In the genomic region with DNA sequence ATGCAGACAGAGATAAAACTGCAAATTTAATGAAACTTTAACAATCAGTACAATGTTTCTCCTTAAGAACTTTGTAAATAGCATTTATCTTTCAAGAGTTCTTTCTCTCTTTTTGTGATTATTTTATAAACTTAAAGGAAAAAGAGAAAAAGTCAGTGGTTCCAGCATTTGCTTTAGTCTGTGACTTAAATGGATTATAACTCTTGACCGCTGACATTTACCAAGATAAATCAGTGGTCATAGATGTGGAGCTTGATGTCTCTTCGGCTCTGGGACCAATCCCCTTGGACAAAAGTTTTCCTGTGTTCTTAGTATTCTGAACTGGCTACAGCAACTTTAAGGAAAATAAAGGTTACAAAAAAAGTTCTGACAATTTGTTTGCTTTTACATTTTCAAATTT, we compare ENCODE assay signal across 16 cellular contexts. TPM values are rescaled to one million over a fixed set of nuclear protein-coding genes. Genes with fewer than 3 reads are reported as not detected.
DNase-seq lines count a peak whose midpoint lies in the region; ATAC-seq, FAIRE-seq and TF ChIP-seq lines count a peak whose summit lies in the region.
"Had no signal": no experiment of that assay in that cellular context is flagged by ENCODE, and none has a peak within 500 bp of the region (broad histone marks: within the 10 kb centered on the region; RNA-seq: fewer than 3 reads in every experiment).

No MANE protein-coding gene starts in this region.

- no peak for TF ChIP-seq POLR2A in H1 (IDR thresholded peaks at IDR 0.05; ENCODE audit: control extremely low read depth in 1 of 2, low read depth in 2 of 2, low read length in 2 of 2)

- peak overlapping the region; percentile 76; the same call in 1 of the 2 replicates for H3K18ac ChIP-seq in H1 (ENCODE audit: extremely low read depth, low read length)

- H3K79me2 ChIP-seq in GM23338 (replicated peaks; ENCODE audit: insufficient read depth) = no peaks in the 10 kb centered on the region
- H3K79me2 ChIP-seq in H1 (ENCODE audit: control insufficient read depth in 1 of 2, insufficient read depth in 2 of 2, low read length in 2 of 2) = peaks cover 0 to 6% of the 10 kb centered on the region in 2 experiments; a peak in 1 of 4 replicates

- no peak for DNase-seq in GM23338 (ENCODE audit: low spot score)
- DNase-seq in SK-N-DZ (ENCODE audit: low spot score) = peak; percentile 25
- DNase-seq in H1 (ENCODE audit: low read depth in 1 of 2, low spot score in 2 of 2) = no peak
- no peak for DNase-seq in occipital lobe (lab: John Stamatoyannopoulos, UW)
- no peak for DNase-seq in HUDEP-2 (lab: John Stamatoyannopoulos, UW; ENCODE audit: unreplicated experiment in 76 of 76)
- no peak for DNase-seq in NCI-H1092 treated with DMSO at 0.1 percent for 48 hours (lab: John Stamatoyannopoulos, UW)
- DNase-seq in NCI-H774 (lab: John Stamatoyannopoulos, UW) = no peak
- DNase-seq: BE2C; Caco-2; CD8-positive, alpha-beta memory T cell; H9; HFFc6 had no signal

- CTCF ChIA-PET in H1 (lab: Charles Lee; ENCODE audit: partially characterized antibody) = interaction anchor here (0.6 to 1.2 kb wide), 3 partner anchors 49 to 164 kb away, joined by 4 to 5 read pairs (median 4); no protein-coding TSS in a partner anchor

- H3K4me1 ChIP-seq in GM23338 (ENCODE audit: insufficient read depth) = peaks cover 39% of the 10 kb centered on the region
- peaks cover 7 to 23% (median 17%) of the 10 kb centered on the region in 4 experiments for H3K4me1 ChIP-seq in H1 (replicated peaks in 1 of 4; ENCODE audit: control insufficient read depth in 3 of 4, insufficient read depth in 4 of 4, low read length in 3 of 4)

- TF ChIP-seq EP300 in H1 (IDR thresholded peaks at IDR 0.05; ENCODE audit: borderline replicate concordance in 1 of 2, low read depth in 2 of 2, low read length in 2 of 2) = no peak

- H3F3A ChIP-seq in GM23338 (replicated peaks; ENCODE audit: low read depth) = no peaks in the 10 kb centered on the region

- H3K36me3 ChIP-seq in GM23338 (ENCODE audit: insufficient read depth) = no peaks in the 10 kb centered on the region
- no peaks in the 10 kb centered on the region for H3K36me3 ChIP-seq in H1 (ENCODE audit: control insufficient read depth in 2 of 4, insufficient read depth in 4 of 4, low read length in 3 of 4)
- H3K36me3 ChIP-seq: BE2C had no signal

- H2BK20ac ChIP-seq in H1 (ENCODE audit: low read length) = no peak overlapping the region

- H4K20me1 ChIP-seq in GM23338 (replicated peaks; ENCODE audit: insufficient read depth) = no peaks in the 10 kb centered on the region
- H4K20me1 ChIP-seq in H1 (replicated peaks in 1 of 2; ENCODE audit: control insufficient read depth in 1 of 2, insufficient read depth in 2 of 2, low read length in 2 of 2) = no peaks in the 10 kb centered on the region

- no peak overlapping the region for H2BK15ac ChIP-seq in H1 (ENCODE audit: low read length)

- H3K4me3 Mint-ChIP-seq in GM23338 = no peak overlapping the region
- H3K4me3 Mint-ChIP-seq: CD8-positive, alpha-beta memory T cell; H9; HFFc6 had no signal

- no peak overlapping the region for H2AK5ac ChIP-seq in H1 (ENCODE audit: low read depth, low read length)

- FAIRE-seq in A204.1 (lab: Jason Lieb, UNC) (peak; percentile 23), H1 (lab: Jason Lieb, UNC) (no peak)
- FAIRE-seq: GM18507, HTR-8/SVneo had no signal

- no peak for TF ChIP-seq RAD21 in H1 (IDR thresholded peaks at IDR 0.05 in 1 of 2, conservative IDR thresholded peaks at IDR 0.05 in 1 of 2; ENCODE audit: low read depth in 2 of 2, low read length in 2 of 2)

- no peak overlapping the region for H4K8ac ChIP-seq in H1 (ENCODE audit: extremely low read depth, insufficient read depth, low read length)

- POLR2A ChIA-PET in H1 (lab: Charles Lee; ENCODE audit: partially characterized antibody) = interaction anchor here (1.3 kb wide), 1 partner anchor 24 kb away, joined by 7 read pairs; no protein-coding TSS in a partner anchor

- H3K79me1 ChIP-seq in H1 (ENCODE audit: low read depth, low read length) = no peaks in the 10 kb centered on the region

- no peak overlapping the region for H3K23ac ChIP-seq in H1 (ENCODE audit: insufficient read length)

- H3K27me3 Mint-ChIP-seq in GM23338 (ENCODE audit: insufficient read depth, low read depth, poor library complexity) = peaks cover 10% of the 10 kb centered on the region
- H3K27me3 Mint-ChIP-seq: CD8-positive, alpha-beta memory T cell had no signal

- no peaks in the 10 kb centered on the region for H3K9me3 Mint-ChIP-seq in GM23338
- H3K9me3 Mint-ChIP-seq: CD8-positive, alpha-beta memory T cell; H9; HFFc6 had no signal

- peaks cover 56% of the 10 kb centered on the region for H3K4me1 Mint-ChIP-seq in GM23338

- no peak overlapping the region for H3K56ac ChIP-seq in H1 (replicated peaks; ENCODE audit: insufficient read length, low read depth, low read length)

- H3K27ac ChIP-seq in GM23338 (ENCODE audit: low read depth) = no peak overlapping the region
- H3K27ac ChIP-seq in H1 (ENCODE audit: low read depth, low read length) = no peak overlapping the region
- H3K27ac ChIP-seq: C4-2B had no signal

- no peak overlapping the region for H4K91ac ChIP-seq in H1 (replicated peaks; ENCODE audit: insufficient read length, low read length)

- no peak overlapping the region for H2BK12ac ChIP-seq in H1 (ENCODE audit: low read depth, low read length)

- TF ChIP-seq CTCF in GM23338 (conservative IDR thresholded peaks at IDR 0.05; ENCODE audit: low read depth in 2 of 2) = no peak
- TF ChIP-seq CTCF in H1 (IDR thresholded peaks at IDR 0.05; ENCODE audit: control extremely low read depth in 1 of 3, insufficient read depth in 1 of 3, low read depth in 1 of 3, low read length in 3 of 3) = no peak

- H4K5ac ChIP-seq in H1 (ENCODE audit: insufficient read length, low read depth, low read length) = peak overlapping the region; percentile 13

- H2AFZ ChIP-seq in GM23338 (no peak overlapping the region), H1 (ENCODE audit: low read length) (no peak overlapping the region)

- no peaks in the 10 kb centered on the region for H3K23me2 ChIP-seq in H1 (ENCODE audit: low read depth, low read length)

- no peak overlapping the region for H3K9ac ChIP-seq in H1 (replicated peaks in 1 of 4; ENCODE audit: extremely low read depth in 1 of 4, low read depth in 3 of 4, low read length in 3 of 4)

- H2BK120ac ChIP-seq in H1 (replicated peaks; ENCODE audit: low read depth, low read length) = peak overlapping the region; percentile 93

- H3K9me2 ChIP-seq in GM23338 (ENCODE audit: insufficient read depth) = no peaks in the 10 kb centered on the region

- H3K4me2 ChIP-seq in GM23338 (no peak overlapping the region), H1 (ENCODE audit: insufficient read depth in 1 of 2, low read depth in 2 of 2, low read length in 2 of 2) (no peak overlapping the region)

- H3K4me3 ChIP-seq in GM23338 = no peak overlapping the region
- no peak overlapping the region for H3K4me3 ChIP-seq in H1 (ENCODE audit: extremely low read depth in 1 of 4, insufficient read depth in 2 of 4, low read depth in 3 of 4, low read length in 4 of 4)

- H3K9me3 ChIP-seq in H1 (ENCODE audit: insufficient read depth in 2 of 2, low read depth in 1 of 2, low read length in 1 of 2) = no peaks in the 10 kb centered on the region
- H3K9me3 ChIP-seq: BE2C, Caco-2 had no signal

- no peaks in the 10 kb centered on the region for H3K36me3 Mint-ChIP-seq in GM23338 (ENCODE audit: low read depth)

- WGBS in H1 (ENCODE audit: extremely low coverage in 1 of 2, insufficient coverage in 1 of 2, insufficient read length in 1 of 2, insufficient replicate concordance in 2 of 2, low coverage in 1 of 2, low lambda C conversion rate in 2 of 2, missing lambda C conversion rate in 1 of 2), 2 experiments = 88% methylated on average over 2 of the region's 2 CpGs; no CpG with 5 or more reads in 1 of the 2 experiments

- H3K27me3 ChIP-seq in GM23338 (ENCODE audit: insufficient read depth) (no peaks in the 10 kb centered on the region), H1 (replicated peaks in 1 of 4; ENCODE audit: control insufficient read depth in 3 of 4, extremely low read depth in 1 of 4, insufficient read depth in 3 of 4, low read length in 3 of 4) (no peaks in the 10 kb centered on the region)
- H3K27me3 ChIP-seq: BE2C had no signal

- 0 out of 2 replicates have a peak overlapping the region, but pooled peaks have one; percentile 56 for H3K27ac Mint-ChIP-seq in GM23338
- H3K27ac Mint-ChIP-seq: CD8-positive, alpha-beta memory T cell; HFFc6 had no signal

- ATAC-seq in GM23338 = no peak

- H2BK5ac ChIP-seq in H1 (ENCODE audit: low read depth, low read length) = no peak overlapping the region

- no peak overlapping the region for H3K14ac ChIP-seq in H1 (ENCODE audit: insufficient read length)

- H3K4ac ChIP-seq in H1 (replicated peaks; ENCODE audit: insufficient read length, low read depth, low read length) = no peak overlapping the region

TF ChIP-seq in H1, 55 proteins besides CTCF, POLR2A, EP300 and RAD21 (continues in another document):
- TF ChIP-seq POLR2AphosphoS5 (IDR thresholded peaks at IDR 0.05; ENCODE audit: low read depth, low read length) (no peak), NANOG (IDR thresholded peaks at IDR 0.05; ENCODE audit: insufficient read depth, low read depth, low read length, poor library complexity, severe bottlenecking) (no peak), KDM4A (IDR thresholded peaks at IDR 0.05; ENCODE audit: low read depth, low read length, severe bottlenecking) (no peak), EGR1 (IDR thresholded peaks at IDR 0.05; ENCODE audit: borderline replicate concordance, low read depth, low read length) (no peak), SP1 (IDR thresholded peaks at IDR 0.05; ENCODE audit: low read depth, low read length) (no peak), TAF1 (IDR thresholded peaks at IDR 0.05; ENCODE audit: low read depth, low read length) (no peak), HDAC2 (IDR thresholded peaks at IDR 0.05; ENCODE audit: borderline replicate concordance in 1 of 2, low read depth in 2 of 2, low read length in 2 of 2) (no peak), ASH2L (IDR thresholded peaks at IDR 0.05; ENCODE audit: low read length) (no peak), JUND (IDR thresholded peaks at IDR 0.05; ENCODE audit: low read length) (no peak)

RNA-seq across cellular contexts. Expression of a gene that starts 57.4 kb away (rescaled TPM):
- total RNA-seq in GM23338 (2014; rRNA removed; shearing (Covaris generic)) = 9.7 and 10.8 TPM in 2 replicates
- polyA plus RNA-seq in GM23338 (2016; fragmentation: Nextera tagmentation; extraction: Ambion mirVana) (12.5 and 12.6 TPM in 2 replicates), H1 (2011; rRNA removed) (5.2 and 9.2 TPM in 2 replicates)
- polyA plus RNA-seq in SK-N-DZ (2014; cell fraction: cytosol; rRNA removed) = 0.41 and 3.1 TPM in 2 replicates
- polyA plus RNA-seq in SK-N-DZ (2014; cell fraction: nucleus; rRNA removed) = 0.52 and 1.2 TPM in 2 replicates
- 9.8 and 11.3 TPM in 2 replicates for total RNA-seq in H1 (2021; fragmentation: NEBNext Ultra II Directional; extraction: Animal tissue kit (Norgen Biotek cat#: 25700))
- 9.0 TPM for polyA plus RNA-seq in H1 (2011; cell fraction: cytosol; rRNA removed)
- polyA plus RNA-seq in H1 (2011; cell fraction: nucleus; rRNA removed) = 8.9 TPM
- 10.6 to 17.4 TPM (median 12.6 TPM) in 4 replicates for polyA plus RNA-seq in H1 (2012, experiment 1 of 2)
- polyA plus RNA-seq in H1 (2012, experiment 2 of 2) = 7.1 TPM
- 14.7 TPM for polyA plus RNA-seq in H1 (2013, experiment 1 of 2)
- polyA plus RNA-seq in H1 (2013, experiment 2 of 2) = 12.4 TPM
- polyA minus RNA-seq in H1 (2011; rRNA and poly(A)+ RNA removed) = 3.0 and 9.0 TPM in 2 replicates
- polyA minus RNA-seq in H1 (2011; cell fraction: cytosol; rRNA and poly(A)+ RNA removed) = 3.5 TPM
- polyA minus RNA-seq in H1 (2011; cell fraction: nucleus; rRNA and poly(A)+ RNA removed) = 17.8 TPM
- total RNA-seq in occipital lobe = 1.4 TPM
